In genomic region chr11:117950320-117950719, GRCh38 we compare ENCODE assay signal across 9 cellular contexts. TPM values are rescaled to one million over a fixed set of nuclear protein-coding genes. Genes with fewer than 3 reads are reported as not detected.
DNase-seq lines count a peak whose midpoint lies in the region; ATAC-seq and TF ChIP-seq lines count a peak whose summit lies in the region.
"Had no signal": no experiment of that assay in that cellular context is flagged by ENCODE, and none has a peak within 500 bp of the region (broad histone marks: within the 10 kb centered on the region; RNA-seq: fewer than 3 reads in every experiment).

No MANE protein-coding gene starts in this region.

- BruUV-seq in PC-3 (replicated peaks; lab: Mats Ljungman, UMichigan) = no TSS peak

- DNase-seq in PC-3 (peak; percentile 18), midbrain (lab: John Stamatoyannopoulos, UW) (no peak), NCI-H146 treated with DMSO at 0.1 percent for 48 hours (lab: John Stamatoyannopoulos, UW; ENCODE audit: unreplicated experiment) (no peak)
- DNase-seq in activated naive CD8-positive, alpha-beta T cell treated with anti-CD3 and anti-CD28 coated beads for 36 hours = no peak

- H3K9me2 ChIP-seq in PC-3 (replicated peaks; ENCODE audit: low read length) = no peaks in the 10 kb centered on the region

- H3F3A ChIP-seq in PC-3 (ENCODE audit: low read length, unreplicated experiment) = no peaks in the 10 kb centered on the region

- peaks cover 64% of the 10 kb centered on the region for H3K27me3 ChIP-seq in PC-3 (ENCODE audit: low read length)

- 0 out of 2 replicates have a peak, but pooled peaks cover 4% of the 10 kb centered on the region for H3K4me1 ChIP-seq in PC-3 (ENCODE audit: insufficient read depth, low read length)

- POLR2A ChIA-PET in PC-3 (lab: Charles Lee; ENCODE audit: unreplicated experiment) = interaction anchor here (0.7 kb wide), 1 partner anchor 11 kb away, joined by 4 read pairs; no protein-coding TSS in a partner anchor

- peaks cover 90% of the 10 kb centered on the region for H3K4me1 Mint-ChIP-seq in activated naive CD8-positive, alpha-beta T cell treated with anti-CD3 and anti-CD28 coated beads for 36 hours

- H3K27me3 Mint-ChIP-seq in activated naive CD8-positive, alpha-beta T cell treated with anti-CD3 and anti-CD28 coated beads for 36 hours = no peaks in the 10 kb centered on the region

- H3K36me3 Mint-ChIP-seq in activated naive CD8-positive, alpha-beta T cell treated with anti-CD3 and anti-CD28 coated beads for 36 hours = no peaks in the 10 kb centered on the region

- ATAC-seq in PC-3 (no peak), GM19395 (IDR thresholded peaks at IDR 0.05; ENCODE audit: unreplicated experiment) (no peak), HG03571 (IDR thresholded peaks at IDR 0.05; ENCODE audit: unreplicated experiment) (no peak)
- ATAC-seq: HCT116 had no signal

- no peak overlapping the region for H3K9ac ChIP-seq in PC-3 (ENCODE audit: low read length)

- H4K20me1 ChIP-seq in PC-3 (ENCODE audit: low read length) = no peaks in the 10 kb centered on the region

- CTCF ChIA-PET in PC-3 (lab: Charles Lee) = no interaction called here

- no peaks in the 10 kb centered on the region for H3K36me3 ChIP-seq in PC-3 (ENCODE audit: low read depth, low read length)

- no peaks in the 10 kb centered on the region for H3K9me3 Mint-ChIP-seq in activated naive CD8-positive, alpha-beta T cell treated with anti-CD3 and anti-CD28 coated beads for 36 hours

- H3K27ac ChIP-seq in PC-3 (ENCODE audit: low read length) = no peak overlapping the region
- peak overlapping the region in 13 of 21 experiments; percentile 22 to 91 (median 51) for H3K27ac ChIP-seq in skin epidermis

- H3K79me2 ChIP-seq in PC-3 (ENCODE audit: low read length) = no peaks in the 10 kb centered on the region

- intact Hi-C loops in PC-3 (cut with micrococcal nuclease) = loop anchor here (10.0 kb wide), 1 partner anchor 104 kb away; no protein-coding TSS in a partner anchor

- H2AFZ ChIP-seq in PC-3 (ENCODE audit: low read length) = no peak overlapping the region

- H3K4me3 ChIP-seq in PC-3 (ENCODE audit: low read length) = no peak overlapping the region
- H3K4me3 ChIP-seq in skin epidermis = no peak overlapping the region

- no peak overlapping the region for H3K4me3 Mint-ChIP-seq in activated naive CD8-positive, alpha-beta T cell treated with anti-CD3 and anti-CD28 coated beads for 36 hours

- TF ChIP-seq CTCF in GM12873 (IDR thresholded peaks at IDR 0.05; ENCODE audit: insufficient read depth, low read depth, low read length, missing control alignments) (peak; percentile 53), PC-3 (conservative IDR thresholded peaks at IDR 0.05; ENCODE audit: low read depth, low read length) (0 out of 2 replicates have a peak, but pooled peaks have one; percentile 33)

- H3K4me2 ChIP-seq in PC-3 (ENCODE audit: low read length) = no peak overlapping the region

- peak overlapping the region; percentile 63 for H3K27ac Mint-ChIP-seq in activated naive CD8-positive, alpha-beta T cell treated with anti-CD3 and anti-CD28 coated beads for 36 hours

- no peaks in the 10 kb centered on the region for H3K9me3 ChIP-seq in PC-3 (ENCODE audit: low read length)

RNA-seq across cellular contexts. Expression of gene TMPRSS13, which starts 21.1 kb away (rescaled TPM):
- total RNA-seq in PC-3 (2014; rRNA removed) = 2.2 and 2.9 TPM in 2 replicates
- total RNA-seq in activated naive CD8-positive, alpha-beta T cell treated with anti-CD3 and anti-CD28 coated beads for 36 hours = 1 to 10 TPM; 1.9 to 3.4 TPM

RNA-seq across cellular contexts. Expression of gene IL10RA, which starts 35.9 kb away (rescaled TPM):
- not detected in 2 replicates for total RNA-seq in PC-3 (2014; rRNA removed)
- total RNA-seq in activated naive CD8-positive, alpha-beta T cell treated with anti-CD3 and anti-CD28 coated beads for 36 hours = 10 to 100 TPM; 39.6 to 41.2 TPM

Comparison
In these comparisons a context has a peak if more than half of its experiments do, and no peak if none do; other contexts are left out.
1. RNA of gene IL10RA, which starts 35.9 kb away (total RNA-seq): 39.6 to 41.2 TPM in activated naive CD8-positive, alpha-beta T cell treated with anti-CD3 and anti-CD28 coated beads for 36 hours; not detected in PC-3; every median in the first group is over 10 times any median in the second.